1 cellular context compared by ENCODE assay signal in the genomic region with DNA sequence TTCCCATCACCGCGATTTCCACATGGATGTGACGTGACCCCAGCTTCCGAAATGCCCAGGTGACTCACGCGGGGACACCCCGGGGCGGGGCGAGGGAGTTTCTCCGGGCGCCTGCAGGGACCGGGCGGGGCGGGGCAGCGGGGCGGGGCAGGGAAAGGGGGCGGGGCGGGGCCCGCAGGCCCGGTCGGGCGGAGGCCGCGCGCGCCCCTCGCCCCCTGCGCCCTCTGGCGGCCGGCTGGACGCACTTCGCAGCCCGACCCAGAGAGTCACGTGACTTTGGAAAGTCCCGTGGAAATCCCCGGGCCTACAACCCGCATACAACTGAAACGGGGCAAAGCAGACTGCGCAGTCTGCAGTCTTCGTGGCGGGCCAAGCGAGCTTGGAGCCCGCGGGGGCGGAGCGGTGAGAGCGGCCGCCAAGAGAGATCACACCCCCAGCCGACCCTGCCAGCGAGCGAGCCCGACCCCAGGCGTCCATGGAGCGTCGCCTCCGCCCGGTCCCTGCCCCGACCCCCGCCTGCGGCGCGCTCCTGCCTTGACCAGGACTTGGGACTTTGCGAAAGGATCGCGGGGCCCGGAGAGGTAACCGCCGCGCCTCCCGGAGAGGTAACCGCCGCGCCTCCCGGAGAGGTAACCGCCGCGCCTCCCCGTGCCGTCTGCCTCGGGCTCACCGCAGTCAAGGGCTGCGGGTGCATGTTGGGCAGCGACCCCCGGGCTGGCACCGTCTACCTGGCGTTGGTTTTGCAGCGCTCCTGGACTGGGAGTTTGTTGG.
TF ChIP-seq lines count a peak whose summit lies in the region.

A gene (plus strand): TSS at position 346 of the 771 bp plus-strand sequence. CDS start 3,969 bp downstream, outside the sequence.

TF ChIP-seq in HepG2, 621 proteins besides CTCF, POLR2A, EP300 and RAD21 (continued from another document and continues in another):
- TF ChIP-seq ZNF136 (CRISPR knock-in tag; IDR thresholded peaks at IDR 0.05; ENCODE audit: low read depth), result peak; percentile 23; the same call in 1 of the 2 replicates
- TF ChIP-seq ZNF10 (CRISPR knock-in tag; IDR thresholded peaks at IDR 0.05; ENCODE audit: borderline replicate concordance, low read depth), result no peak
- peak; percentile 91 for TF ChIP-seq ZSCAN9 (CRISPR knock-in tag; IDR thresholded peaks at IDR 0.05; ENCODE audit: borderline replicate concordance)
- TF ChIP-seq, protein P1, sequence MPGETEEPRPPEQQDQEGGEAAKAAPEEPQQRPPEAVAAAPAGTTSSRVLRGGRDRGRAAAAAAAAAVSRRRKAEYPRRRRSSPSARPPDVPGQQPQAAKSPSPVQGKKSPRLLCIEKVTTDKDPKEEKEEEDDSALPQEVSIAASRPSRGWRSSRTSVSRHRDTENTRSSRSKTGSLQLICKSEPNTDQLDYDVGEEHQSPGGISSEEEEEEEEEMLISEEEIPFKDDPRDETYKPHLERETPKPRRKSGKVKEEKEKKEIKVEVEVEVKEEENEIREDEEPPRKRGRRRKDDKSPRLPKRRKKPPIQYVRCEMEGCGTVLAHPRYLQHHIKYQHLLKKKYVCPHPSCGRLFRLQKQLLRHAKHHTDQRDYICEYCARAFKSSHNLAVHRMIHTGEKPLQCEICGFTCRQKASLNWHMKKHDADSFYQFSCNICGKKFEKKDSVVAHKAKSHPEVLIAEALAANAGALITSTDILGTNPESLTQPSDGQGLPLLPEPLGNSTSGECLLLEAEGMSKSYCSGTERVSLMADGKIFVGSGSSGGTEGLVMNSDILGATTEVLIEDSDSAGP (CRISPR knock-in tag; IDR thresholded peaks at IDR 0.05; ENCODE audit: borderline replicate concordance), result peak; percentile 79; the same call in 1 of the 2 replicates
- peak; percentile 57 for TF ChIP-seq GATAD2A (CRISPR knock-in tag; IDR thresholded peaks at IDR 0.05)
- TF ChIP-seq, protein P2, sequence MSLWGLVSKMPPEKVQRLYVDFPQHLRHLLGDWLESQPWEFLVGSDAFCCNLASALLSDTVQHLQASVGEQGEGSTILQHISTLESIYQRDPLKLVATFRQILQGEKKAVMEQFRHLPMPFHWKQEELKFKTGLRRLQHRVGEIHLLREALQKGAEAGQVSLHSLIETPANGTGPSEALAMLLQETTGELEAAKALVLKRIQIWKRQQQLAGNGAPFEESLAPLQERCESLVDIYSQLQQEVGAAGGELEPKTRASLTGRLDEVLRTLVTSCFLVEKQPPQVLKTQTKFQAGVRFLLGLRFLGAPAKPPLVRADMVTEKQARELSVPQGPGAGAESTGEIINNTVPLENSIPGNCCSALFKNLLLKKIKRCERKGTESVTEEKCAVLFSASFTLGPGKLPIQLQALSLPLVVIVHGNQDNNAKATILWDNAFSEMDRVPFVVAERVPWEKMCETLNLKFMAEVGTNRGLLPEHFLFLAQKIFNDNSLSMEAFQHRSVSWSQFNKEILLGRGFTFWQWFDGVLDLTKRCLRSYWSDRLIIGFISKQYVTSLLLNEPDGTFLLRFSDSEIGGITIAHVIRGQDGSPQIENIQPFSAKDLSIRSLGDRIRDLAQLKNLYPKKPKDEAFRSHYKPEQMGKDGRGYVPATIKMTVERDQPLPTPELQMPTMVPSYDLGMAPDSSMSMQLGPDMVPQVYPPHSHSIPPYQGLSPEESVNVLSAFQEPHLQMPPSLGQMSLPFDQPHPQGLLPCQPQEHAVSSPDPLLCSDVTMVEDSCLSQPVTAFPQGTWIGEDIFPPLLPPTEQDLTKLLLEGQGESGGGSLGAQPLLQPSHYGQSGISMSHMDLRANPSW (CRISPR knock-in tag; IDR thresholded peaks at IDR 0.05; ENCODE audit: borderline replicate concordance), result no peak
- TF ChIP-seq ZNF20 (CRISPR knock-in tag; IDR thresholded peaks at IDR 0.05), result no peak; the same call in 1 of the 2 replicates
- TF ChIP-seq DNMT1 (CRISPR knock-in tag; IDR thresholded peaks at IDR 0.05), result peak; percentile 72
- peak; percentile 72; the same call in 1 of the 2 replicates for TF ChIP-seq ZNF292 (CRISPR knock-in tag; IDR thresholded peaks at IDR 0.05; ENCODE audit: borderline replicate concordance, low read depth)
- TF ChIP-seq SP2 (CRISPR knock-in tag; IDR thresholded peaks at IDR 0.05), result no peak; the same call in none of the 2 replicates
- TF ChIP-seq ESRRA (CRISPR knock-in tag; IDR thresholded peaks at IDR 0.05; ENCODE audit: low read depth), result peak; percentile 47; the same call in 1 of the 2 replicates
- TF ChIP-seq, protein P3, sequence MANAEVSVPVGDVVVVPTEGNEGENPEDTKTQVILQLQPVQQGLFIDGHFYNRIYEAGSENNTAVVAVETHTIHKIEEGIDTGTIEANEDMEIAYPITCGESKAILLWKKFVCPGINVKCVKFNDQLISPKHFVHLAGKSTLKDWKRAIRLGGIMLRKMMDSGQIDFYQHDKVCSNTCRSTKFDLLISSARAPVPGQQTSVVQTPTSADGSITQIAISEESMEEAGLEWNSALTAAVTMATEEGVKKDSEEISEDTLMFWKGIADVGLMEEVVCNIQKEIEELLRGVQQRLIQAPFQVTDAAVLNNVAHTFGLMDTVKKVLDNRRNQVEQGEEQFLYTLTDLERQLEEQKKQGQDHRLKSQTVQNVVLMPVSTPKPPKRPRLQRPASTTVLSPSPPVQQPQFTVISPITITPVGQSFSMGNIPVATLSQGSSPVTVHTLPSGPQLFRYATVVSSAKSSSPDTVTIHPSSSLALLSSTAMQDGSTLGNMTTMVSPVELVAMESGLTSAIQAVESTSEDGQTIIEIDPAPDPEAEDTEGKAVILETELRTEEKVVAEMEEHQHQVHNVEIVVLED (CRISPR knock-in tag; IDR thresholded peaks at IDR 0.05; ENCODE audit: borderline replicate concordance), result peak; percentile 19; the same call in 1 of the 2 replicates
- peak; percentile 65; the same call in 1 of the 2 replicates for TF ChIP-seq ETV5 (CRISPR knock-in tag; IDR thresholded peaks at IDR 0.05; ENCODE audit: borderline replicate concordance)
- peak; percentile 73; the same call in 1 of the 2 replicates for TF ChIP-seq ZNF773 (CRISPR knock-in tag; IDR thresholded peaks at IDR 0.05; ENCODE audit: borderline replicate concordance)
- TF ChIP-seq, protein P4, sequence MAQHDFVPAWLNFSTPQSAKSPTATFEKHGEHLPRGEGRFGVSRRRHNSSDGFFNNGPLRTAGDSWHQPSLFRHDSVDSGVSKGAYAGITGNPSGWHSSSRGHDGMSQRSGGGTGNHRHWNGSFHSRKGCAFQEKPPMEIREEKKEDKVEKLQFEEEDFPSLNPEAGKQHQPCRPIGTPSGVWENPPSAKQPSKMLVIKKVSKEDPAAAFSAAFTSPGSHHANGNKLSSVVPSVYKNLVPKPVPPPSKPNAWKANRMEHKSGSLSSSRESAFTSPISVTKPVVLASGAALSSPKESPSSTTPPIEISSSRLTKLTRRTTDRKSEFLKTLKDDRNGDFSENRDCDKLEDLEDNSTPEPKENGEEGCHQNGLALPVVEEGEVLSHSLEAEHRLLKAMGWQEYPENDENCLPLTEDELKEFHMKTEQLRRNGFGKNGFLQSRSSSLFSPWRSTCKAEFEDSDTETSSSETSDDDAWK (CRISPR knock-in tag; IDR thresholded peaks at IDR 0.05), result no peak
- 0 out of 2 replicates have a peak, but pooled peaks have one; percentile 61 for TF ChIP-seq ZNF234 (CRISPR knock-in tag; conservative IDR thresholded peaks at IDR 0.05)
- no peak; the same call in 1 of the 2 replicates for TF ChIP-seq KDM1A (CRISPR knock-in tag; IDR thresholded peaks at IDR 0.05)
- TF ChIP-seq, protein P5, sequence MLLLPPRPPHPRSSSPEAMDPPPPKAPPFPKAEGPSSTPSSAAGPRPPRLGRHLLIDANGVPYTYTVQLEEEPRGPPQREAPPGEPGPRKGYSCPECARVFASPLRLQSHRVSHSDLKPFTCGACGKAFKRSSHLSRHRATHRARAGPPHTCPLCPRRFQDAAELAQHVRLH (CRISPR knock-in tag; IDR thresholded peaks at IDR 0.05; ENCODE audit: borderline replicate concordance, low read depth), result peak; percentile 85; the same call in 1 of the 2 replicates
- TF ChIP-seq ZFAT (CRISPR knock-in tag; conservative IDR thresholded peaks at IDR 0.05), result no peak
- no peak; the same call in 1 of the 2 replicates for TF ChIP-seq ZNF256 (CRISPR knock-in tag; conservative IDR thresholded peaks at IDR 0.05)
- TF ChIP-seq, protein P6, sequence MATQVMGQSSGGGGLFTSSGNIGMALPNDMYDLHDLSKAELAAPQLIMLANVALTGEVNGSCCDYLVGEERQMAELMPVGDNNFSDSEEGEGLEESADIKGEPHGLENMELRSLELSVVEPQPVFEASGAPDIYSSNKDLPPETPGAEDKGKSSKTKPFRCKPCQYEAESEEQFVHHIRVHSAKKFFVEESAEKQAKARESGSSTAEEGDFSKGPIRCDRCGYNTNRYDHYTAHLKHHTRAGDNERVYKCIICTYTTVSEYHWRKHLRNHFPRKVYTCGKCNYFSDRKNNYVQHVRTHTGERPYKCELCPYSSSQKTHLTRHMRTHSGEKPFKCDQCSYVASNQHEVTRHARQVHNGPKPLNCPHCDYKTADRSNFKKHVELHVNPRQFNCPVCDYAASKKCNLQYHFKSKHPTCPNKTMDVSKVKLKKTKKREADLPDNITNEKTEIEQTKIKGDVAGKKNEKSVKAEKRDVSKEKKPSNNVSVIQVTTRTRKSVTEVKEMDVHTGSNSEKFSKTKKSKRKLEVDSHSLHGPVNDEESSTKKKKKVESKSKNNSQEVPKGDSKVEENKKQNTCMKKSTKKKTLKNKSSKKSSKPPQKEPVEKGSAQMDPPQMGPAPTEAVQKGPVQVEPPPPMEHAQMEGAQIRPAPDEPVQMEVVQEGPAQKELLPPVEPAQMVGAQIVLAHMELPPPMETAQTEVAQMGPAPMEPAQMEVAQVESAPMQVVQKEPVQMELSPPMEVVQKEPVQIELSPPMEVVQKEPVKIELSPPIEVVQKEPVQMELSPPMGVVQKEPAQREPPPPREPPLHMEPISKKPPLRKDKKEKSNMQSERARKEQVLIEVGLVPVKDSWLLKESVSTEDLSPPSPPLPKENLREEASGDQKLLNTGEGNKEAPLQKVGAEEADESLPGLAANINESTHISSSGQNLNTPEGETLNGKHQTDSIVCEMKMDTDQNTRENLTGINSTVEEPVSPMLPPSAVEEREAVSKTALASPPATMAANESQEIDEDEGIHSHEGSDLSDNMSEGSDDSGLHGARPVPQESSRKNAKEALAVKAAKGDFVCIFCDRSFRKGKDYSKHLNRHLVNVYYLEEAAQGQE (IDR thresholded peaks at IDR 0.05; ENCODE audit: borderline replicate concordance in 1 of 2, low read depth in 1 of 2, low read length in 2 of 2), result peak in 1 of 2 experiments; percentile 70; a peak in 1 of 4 replicates
- 0 out of 2 replicates have a peak, but pooled peaks have one; percentile 62 for TF ChIP-seq YEATS2 (CRISPR knock-in tag; IDR thresholded peaks at IDR 0.05; ENCODE audit: borderline replicate concordance)
- TF ChIP-seq, protein P7, sequence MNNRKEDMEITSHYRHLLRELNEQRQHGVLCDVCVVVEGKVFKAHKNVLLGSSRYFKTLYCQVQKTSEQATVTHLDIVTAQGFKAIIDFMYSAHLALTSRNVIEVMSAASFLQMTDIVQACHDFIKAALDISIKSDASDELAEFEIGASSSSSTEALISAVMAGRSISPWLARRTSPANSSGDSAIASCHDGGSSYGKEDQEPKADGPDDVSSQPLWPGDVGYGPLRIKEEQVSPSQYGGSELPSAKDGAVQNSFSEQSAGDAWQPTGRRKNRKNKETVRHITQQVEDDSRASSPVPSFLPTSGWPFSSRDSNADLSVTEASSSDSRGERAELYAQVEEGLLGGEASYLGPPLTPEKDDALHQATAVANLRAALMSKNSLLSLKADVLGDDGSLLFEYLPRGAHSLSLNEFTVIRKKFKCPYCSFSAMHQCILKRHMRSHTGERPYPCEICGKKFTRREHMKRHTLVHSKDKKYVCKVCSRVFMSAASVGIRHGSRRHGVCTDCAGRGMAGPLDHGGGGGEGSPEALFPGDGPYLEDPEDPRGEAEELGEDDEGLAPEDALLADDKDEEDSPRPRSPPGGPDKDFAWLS (CRISPR knock-in tag; IDR thresholded peaks at IDR 0.05; ENCODE audit: borderline replicate concordance), result no peak
- peak; percentile 77 for TF ChIP-seq SMAD3 (CRISPR knock-in tag; IDR thresholded peaks at IDR 0.05)
- TF ChIP-seq ZNF660 (CRISPR knock-in tag; IDR thresholded peaks at IDR 0.05; ENCODE audit: borderline replicate concordance, low read depth), result no peak
- peak; percentile 87 for TF ChIP-seq BRD4 (CRISPR knock-in tag; IDR thresholded peaks at IDR 0.05)
- TF ChIP-seq, protein P8, sequence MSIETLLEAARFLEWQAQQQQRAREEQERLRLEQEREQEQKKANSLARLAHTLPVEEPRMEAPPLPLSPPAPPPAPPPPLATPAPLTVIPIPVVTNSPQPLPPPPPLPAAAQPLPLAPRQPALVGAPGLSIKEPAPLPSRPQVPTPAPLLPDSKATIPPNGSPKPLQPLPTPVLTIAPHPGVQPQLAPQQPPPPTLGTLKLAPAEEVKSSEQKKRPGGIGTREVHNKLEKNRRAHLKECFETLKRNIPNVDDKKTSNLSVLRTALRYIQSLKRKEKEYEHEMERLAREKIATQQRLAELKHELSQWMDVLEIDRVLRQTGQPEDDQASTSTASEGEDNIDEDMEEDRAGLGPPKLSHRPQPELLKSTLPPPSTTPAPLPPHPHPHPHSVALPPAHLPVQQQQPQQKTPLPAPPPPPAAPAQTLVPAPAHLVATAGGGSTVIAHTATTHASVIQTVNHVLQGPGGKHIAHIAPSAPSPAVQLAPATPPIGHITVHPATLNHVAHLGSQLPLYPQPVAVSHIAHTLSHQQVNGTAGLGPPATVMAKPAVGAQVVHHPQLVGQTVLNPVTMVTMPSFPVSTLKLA (IDR thresholded peaks at IDR 0.05), result 0 out of 2 replicates have a peak, but pooled peaks have one; percentile 12
- TF ChIP-seq ZNF124 (CRISPR knock-in tag; IDR thresholded peaks at IDR 0.05), result peak; percentile 88
- TF ChIP-seq CBFB (CRISPR knock-in tag; IDR thresholded peaks at IDR 0.05), result peak; percentile 85
- TF ChIP-seq, protein P9, sequence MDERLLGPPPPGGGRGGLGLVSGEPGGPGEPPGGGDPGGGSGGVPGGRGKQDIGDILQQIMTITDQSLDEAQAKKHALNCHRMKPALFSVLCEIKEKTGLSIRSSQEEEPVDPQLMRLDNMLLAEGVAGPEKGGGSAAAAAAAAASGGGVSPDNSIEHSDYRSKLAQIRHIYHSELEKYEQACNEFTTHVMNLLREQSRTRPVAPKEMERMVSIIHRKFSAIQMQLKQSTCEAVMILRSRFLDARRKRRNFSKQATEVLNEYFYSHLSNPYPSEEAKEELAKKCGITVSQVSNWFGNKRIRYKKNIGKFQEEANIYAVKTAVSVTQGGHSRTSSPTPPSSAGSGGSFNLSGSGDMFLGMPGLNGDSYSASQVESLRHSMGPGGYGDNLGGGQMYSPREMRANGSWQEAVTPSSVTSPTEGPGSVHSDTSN (CRISPR knock-in tag; IDR thresholded peaks at IDR 0.05), result no peak
- TF ChIP-seq BCL6 (CRISPR knock-in tag; IDR thresholded peaks at IDR 0.05), result peak; percentile 84
- 0 out of 2 replicates have a peak, but pooled peaks have one; percentile 46 for TF ChIP-seq ZNF30 (CRISPR knock-in tag; IDR thresholded peaks at IDR 0.05)
- TF ChIP-seq, protein P10, sequence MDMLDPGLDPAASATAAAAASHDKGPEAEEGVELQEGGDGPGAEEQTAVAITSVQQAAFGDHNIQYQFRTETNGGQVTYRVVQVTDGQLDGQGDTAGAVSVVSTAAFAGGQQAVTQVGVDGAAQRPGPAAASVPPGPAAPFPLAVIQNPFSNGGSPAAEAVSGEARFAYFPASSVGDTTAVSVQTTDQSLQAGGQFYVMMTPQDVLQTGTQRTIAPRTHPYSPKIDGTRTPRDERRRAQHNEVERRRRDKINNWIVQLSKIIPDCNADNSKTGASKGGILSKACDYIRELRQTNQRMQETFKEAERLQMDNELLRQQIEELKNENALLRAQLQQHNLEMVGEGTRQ (IDR thresholded peaks at IDR 0.05; ENCODE audit: low read depth, low read length), result peak; percentile 96
- TF ChIP-seq, protein P10 (CRISPR knock-in tag; IDR thresholded peaks at IDR 0.05; ENCODE audit: borderline replicate concordance), result peak; percentile 87
